ENCODE assay signal across 14 cellular contexts in genomic region chr11:43788394-43788793, GRCh38.
A peak's percentile ranks its signal among the peaks of the same experiment; 100 is the strongest.
DNase-seq lines count a peak whose midpoint lies in the region; ATAC-seq, FAIRE-seq and TF ChIP-seq lines count a peak whose summit lies in the region.
"Had no signal": no experiment of that assay in that cellular context is flagged by ENCODE, and none has a peak within 500 bp of the region (broad histone marks: within the 10 kb centered on the region; RNA-seq: fewer than 3 reads in every experiment).

No MANE protein-coding gene starts in this region.

- H3K9me3 Mint-ChIP-seq in natural killer cell = peaks cover 5 to 12% of the 10 kb centered on the region in 2 donors
- H3K9me3 Mint-ChIP-seq in natural killer cell treated with Interleukin-12 subunit alpha and Interleukin-12 subunit beta and Interleukin-15 and Interleukin-18, amount 100 ng/mL, for 72 hours = peaks cover 8% of the 10 kb centered on the region

- ATAC-seq in natural killer cell (peak in 2 of 3 donors; percentile 47 to 50), GM21528 (IDR thresholded peaks at IDR 0.05; ENCODE audit: low FRiP score, unreplicated experiment) (no peak)
- no peak for ATAC-seq in natural killer cell treated with Interleukin-12 subunit alpha and Interleukin-12 subunit beta and Interleukin-15 and Interleukin-18, amount 100 ng/mL, for 72 hours
- ATAC-seq: stimulated activated effector memory CD8-positive, alpha-beta T cell treated with anti-CD3 and anti-CD28 coated beads, Interleukin-12 subunit alpha, Interleukin-12 subunit beta, amount 100 ng/mL, for 72 hours had no signal

- no peaks in the 10 kb centered on the region for H3K27me3 Mint-ChIP-seq in natural killer cell (ENCODE audit: low read depth in 2 of 2)
- no peaks in the 10 kb centered on the region for H3K27me3 Mint-ChIP-seq in natural killer cell treated with Interleukin-12 subunit alpha and Interleukin-12 subunit beta and Interleukin-15 and Interleukin-18, amount 100 ng/mL, for 72 hours

- peaks cover 15 to 16% of the 10 kb centered on the region in 2 donors for H3K4me1 Mint-ChIP-seq in natural killer cell
- H3K4me1 Mint-ChIP-seq in natural killer cell treated with Interleukin-12 subunit alpha and Interleukin-12 subunit beta and Interleukin-15 and Interleukin-18, amount 100 ng/mL, for 72 hours (ENCODE audit: low read depth in 2 of 2) = peaks cover 13 to 16% of the 10 kb centered on the region in 2 donors
- H3K4me1 Mint-ChIP-seq: stimulated activated effector memory CD8-positive, alpha-beta T cell treated with anti-CD3 and anti-CD28 coated beads, Interleukin-12 subunit alpha, Interleukin-12 subunit beta, amount 100 ng/mL, for 72 hours had no signal

- DNase-seq in natural killer cell (no peak), SJCRH30 (peak; percentile 96 to 98), left kidney (ENCODE audit: low read depth, low spot score) (peak; percentile 12), D721Med (ENCODE audit: insufficient read length, low spot score) (no peak), vagina (ENCODE audit: extremely low spot score in 2 of 2) (no peak), midbrain (lab: John Stamatoyannopoulos, UW) (no peak)
- DNase-seq in natural killer cell treated with Interleukin-12 subunit alpha and Interleukin-12 subunit beta and Interleukin-15 and Interleukin-18, amount 100 ng/mL, for 72 hours (ENCODE audit: low spot score) = no peak
- DNase-seq: activated CD4-positive, CD25-positive, alpha-beta regulatory T cell; cerebellar nuclear complex; HCEC 1CT; MM.1S had no signal

- H3K4me3 Mint-ChIP-seq in natural killer cell = no peak overlapping the region
- H3K4me3 Mint-ChIP-seq in natural killer cell treated with Interleukin-12 subunit alpha and Interleukin-12 subunit beta and Interleukin-15 and Interleukin-18, amount 100 ng/mL, for 72 hours = no peak overlapping the region
- H3K4me3 Mint-ChIP-seq: stimulated activated effector memory CD8-positive, alpha-beta T cell treated with anti-CD3 and anti-CD28 coated beads, Interleukin-12 subunit alpha, Interleukin-12 subunit beta, amount 100 ng/mL, for 72 hours had no signal

- no peak for TF ChIP-seq CTCF in natural killer cell (IDR thresholded peaks at IDR 0.05)
- TF ChIP-seq CTCF in D721Med (IDR thresholded peaks at IDR 0.05; ENCODE audit: insufficient read depth, missing control alignments) = no peak
- TF ChIP-seq CTCF in vagina (IDR thresholded peaks at IDR 0.05) = no peak

- no peak for FAIRE-seq in D721Med (lab: Jason Lieb, UNC)
- FAIRE-seq: RCC 7860 had no signal

- no peaks in the 10 kb centered on the region for H3K27me3 ChIP-seq in SJCRH30
- no peaks in the 10 kb centered on the region for H3K27me3 ChIP-seq in vagina

- peaks cover 32% of the 10 kb centered on the region for H3K4me1 ChIP-seq in SJCRH30
- no peaks in the 10 kb centered on the region for H3K4me1 ChIP-seq in vagina

- no peak for TF ChIP-seq POLR2A in vagina (IDR thresholded peaks at IDR 0.05)

- H3K9me3 ChIP-seq in SJCRH30 (replicated peaks) = no peaks in the 10 kb centered on the region; the same call in none of the 2 replicates
- H3K9me3 ChIP-seq in vagina = peaks cover 13% of the 10 kb centered on the region

- H3K36me3 Mint-ChIP-seq in natural killer cell = peaks cover 29% of the 10 kb centered on the region
- peaks cover 37% of the 10 kb centered on the region for H3K36me3 Mint-ChIP-seq in natural killer cell treated with Interleukin-12 subunit alpha and Interleukin-12 subunit beta and Interleukin-15 and Interleukin-18, amount 100 ng/mL, for 72 hours
- H3K36me3 Mint-ChIP-seq: stimulated activated effector memory CD8-positive, alpha-beta T cell treated with anti-CD3 and anti-CD28 coated beads, Interleukin-12 subunit alpha, Interleukin-12 subunit beta, amount 100 ng/mL, for 72 hours had no signal

- intact Hi-C loops in natural killer cell (cut with micrococcal nuclease) (no loop called here), vagina (cut with DNase I) (no loop called here)

- H3K36me3 ChIP-seq in SJCRH30 = 0 out of 2 replicates have a peak, but pooled peaks cover 4% of the 10 kb centered on the region
- no peaks in the 10 kb centered on the region for H3K36me3 ChIP-seq in vagina

- H3K27ac ChIP-seq in SJCRH30 = peak overlapping the region; percentile 94
- no peak overlapping the region for H3K27ac ChIP-seq in vagina

- H3K27ac Mint-ChIP-seq in natural killer cell = peak overlapping the region; percentile 59 to 90
- H3K27ac Mint-ChIP-seq in natural killer cell treated with Interleukin-12 subunit alpha and Interleukin-12 subunit beta and Interleukin-15 and Interleukin-18, amount 100 ng/mL, for 72 hours = peak overlapping the region in 1 of 2 donors; percentile 66
- H3K27ac Mint-ChIP-seq: stimulated activated effector memory CD8-positive, alpha-beta T cell treated with anti-CD3 and anti-CD28 coated beads, Interleukin-12 subunit alpha, Interleukin-12 subunit beta, amount 100 ng/mL, for 72 hours had no signal

- H3K4me3 ChIP-seq in SJCRH30 (no peak overlapping the region), vagina (no peak overlapping the region)

Comparison
In these comparisons a context has a peak if more than half of its experiments do, and no peak if none do; other contexts are left out.
1. ATAC-seq: peak in natural killer cell (2 of 3); none in natural killer cell treated with Interleukin-12 subunit alpha and Interleukin-12 subunit beta and Interleukin-15 and Interleukin-18, amount 100 ng/mL, for 72 hours (0 of 2) and GM21528 (single experiment).
2. DNase-seq: peak in SJCRH30 (2 of 2) and left kidney (single experiment); none in natural killer cell (single experiment), natural killer cell treated with Interleukin-12 subunit alpha and Interleukin-12 subunit beta and Interleukin-15 and Interleukin-18, amount 100 ng/mL, for 72 hours (single experiment), D721Med (single experiment), vagina (0 of 2) and midbrain (single experiment).